Comparison of ENCODE assay signal across 8 cellular contexts in genomic region chr1:202615501-202616354, GRCh38.
A peak's percentile ranks its signal among the peaks of the same experiment; 100 is the strongest.
DNase-seq lines count a peak whose midpoint lies in the region; ATAC-seq and TF ChIP-seq lines count a peak whose summit lies in the region.

No MANE protein-coding gene starts in this region.

- H3K9me3 Mint-ChIP-seq in stimulated activated naive CD8-positive, alpha-beta T cell treated with anti-CD3 and anti-CD28 coated beads, Interleukin-15, Interleukin-2, amounts not matched to agents 100 ng/mL and 50 ng/mL, for 24 hours = no peaks in the 10 kb centered on the region

- H3K27me3 ChIP-seq in ACC112 (ENCODE audit: insufficient read depth, low read length) (no peaks in the 10 kb centered on the region), cardiac muscle cell (no peaks in the 10 kb centered on the region)

- H3K36me3 Mint-ChIP-seq in stimulated activated naive CD8-positive, alpha-beta T cell treated with anti-CD3 and anti-CD28 coated beads, Interleukin-15, Interleukin-2, amounts not matched to agents 100 ng/mL and 50 ng/mL, for 24 hours (ENCODE audit: low read depth) = no peaks in the 10 kb centered on the region

- peaks cover 30% of the 10 kb centered on the region for H3K27me3 Mint-ChIP-seq in stimulated activated naive CD8-positive, alpha-beta T cell treated with anti-CD3 and anti-CD28 coated beads, Interleukin-15, Interleukin-2, amounts not matched to agents 100 ng/mL and 50 ng/mL, for 24 hours

- H3K27ac ChIP-seq in ACC112 (ENCODE audit: low read depth, low read length) (peak overlapping the region; percentile 4), SK-N-MC (peak overlapping the region; percentile 81), cardiac muscle cell (peak overlapping the region; percentile 86)

- H3K4me1 ChIP-seq in ACC112 (ENCODE audit: control insufficient read depth, insufficient read depth, low read length, unreplicated experiment) (peaks cover 29% of the 10 kb centered on the region), cardiac muscle cell (ENCODE audit: low read depth) (peaks cover 14% of the 10 kb centered on the region)

- H3K4me3 Mint-ChIP-seq in stimulated activated naive CD8-positive, alpha-beta T cell treated with anti-CD3 and anti-CD28 coated beads, Interleukin-15, Interleukin-2, amounts not matched to agents 100 ng/mL and 50 ng/mL, for 24 hours = peak overlapping the region; percentile 18

- H3K79me2 ChIP-seq in ACC112 (ENCODE audit: control insufficient read depth, insufficient read depth, low read length, unreplicated experiment) = no peaks in the 10 kb centered on the region

- peaks cover 34% of the 10 kb centered on the region for H3K4me1 Mint-ChIP-seq in stimulated activated naive CD8-positive, alpha-beta T cell treated with anti-CD3 and anti-CD28 coated beads, Interleukin-15, Interleukin-2, amounts not matched to agents 100 ng/mL and 50 ng/mL, for 24 hours (ENCODE audit: low read depth)

- H3K36me3 ChIP-seq in ACC112 (ENCODE audit: insufficient read depth, low read length) (no peaks in the 10 kb centered on the region), SK-N-MC (ENCODE audit: insufficient read depth, low read length) (no peaks in the 10 kb centered on the region), cardiac muscle cell (no peaks in the 10 kb centered on the region)

- no peak overlapping the region for H2AFZ ChIP-seq in ACC112 (ENCODE audit: low read length, unreplicated experiment)

- peak overlapping the region; percentile 27 for H3K27ac Mint-ChIP-seq in stimulated activated naive CD8-positive, alpha-beta T cell treated with anti-CD3 and anti-CD28 coated beads, Interleukin-15, Interleukin-2, amounts not matched to agents 100 ng/mL and 50 ng/mL, for 24 hours

- TF ChIP-seq CTCF in cardiac muscle cell (IDR thresholded peaks at IDR 0.05; ENCODE audit: low read depth, low read length) = no peak

- peak; percentile 77 for ATAC-seq in GM19023 (IDR thresholded peaks at IDR 0.05; ENCODE audit: unreplicated experiment)
- ATAC-seq in HG03066 (IDR thresholded peaks at IDR 0.05; ENCODE audit: low read depth, unreplicated experiment) = peak; percentile 77
- no peak for ATAC-seq in GM19328 (IDR thresholded peaks at IDR 0.05; ENCODE audit: unreplicated experiment)

- DNase-seq in SK-N-MC (ENCODE audit: low read depth, low spot score) (peak; percentile 64), cardiac muscle cell (ENCODE audit: low read depth in 1 of 2, low spot score in 1 of 2) (peak; percentile 30 to 88), HPDE6-E6E7 (ENCODE audit: extremely low spot score) (no peak)

- no peak overlapping the region for H3K4me3 ChIP-seq in ACC112 (ENCODE audit: low read depth, low read length)
- H3K4me3 ChIP-seq in SK-N-MC = peak overlapping the region; percentile 63
- H3K4me3 ChIP-seq in cardiac muscle cell = no peak overlapping the region

- H3K9me3 ChIP-seq in SK-N-MC (ENCODE audit: low read depth, low read length) = no peaks in the 10 kb centered on the region
- no peaks in the 10 kb centered on the region for H3K9me3 ChIP-seq in cardiac muscle cell (ENCODE audit: low read depth)

- no peak overlapping the region for H3K9ac ChIP-seq in SK-N-MC (ENCODE audit: insufficient read length)

Comparison
In these comparisons a context has a peak if more than half of its experiments do, and no peak if none do; other contexts are left out.
1. H3K27ac ChIP-seq: peak in every context shown above with its lines; median percentile 86 in cardiac muscle cell; 81 in SK-N-MC; 4 in ACC112.